ENCODE assay signal across 1 cellular context in genomic region chr1:92831762-92832536, GRCh38.
A peak's percentile ranks its signal among the peaks of the same experiment; 100 is the strongest.
TF ChIP-seq lines count a peak whose summit lies in the region.

Gene RPL5, plus strand, starts transcription at chr1:92832040. Its CDS starts 75 bp downstream, at chr1:92832115.

TF ChIP-seq in HepG2, 621 proteins besides CTCF, POLR2A, EP300 and RAD21 (continued from another document and continues in another):
- TF ChIP-seq ZSCAN21 (CRISPR knock-in tag; IDR thresholded peaks at IDR 0.05; ENCODE audit: borderline replicate concordance) (peak; percentile 94), ZNF703 (CRISPR knock-in tag; IDR thresholded peaks at IDR 0.05; ENCODE audit: borderline replicate concordance) (no peak), TBP (CRISPR knock-in tag; IDR thresholded peaks at IDR 0.05) (no peak), NR2C2 (CRISPR knock-in tag; IDR thresholded peaks at IDR 0.05; ENCODE audit: borderline replicate concordance) (peak; percentile 84), ZNF382 (CRISPR knock-in tag; IDR thresholded peaks at IDR 0.05; ENCODE audit: borderline replicate concordance) (no peak), POLR2AphosphoS5 (IDR thresholded peaks at IDR 0.05; ENCODE audit: low read depth, low read length) (peak; percentile 100), SKIL (CRISPR knock-in tag; IDR thresholded peaks at IDR 0.05; ENCODE audit: borderline replicate concordance) (no peak), ZNF772 (CRISPR knock-in tag; IDR thresholded peaks at IDR 0.05) (peak; percentile 86), CSRNP1 (CRISPR knock-in tag; IDR thresholded peaks at IDR 0.05) (peak; percentile 80; the same call in 1 of the 2 replicates), ZFP36L1 (CRISPR knock-in tag; IDR thresholded peaks at IDR 0.05) (peak; percentile 93), NFE2L1 (CRISPR knock-in tag; IDR thresholded peaks at IDR 0.05; ENCODE audit: borderline replicate concordance) (0 out of 2 replicates have a peak, but pooled peaks have one; percentile 43), ZNF687 (CRISPR knock-in tag; IDR thresholded peaks at IDR 0.05) (peak; percentile 97), HHEX (CRISPR knock-in tag; IDR thresholded peaks at IDR 0.05) (0 out of 2 replicates have a peak, but pooled peaks have one; percentile 21), GABPB1 (CRISPR knock-in tag; IDR thresholded peaks at IDR 0.05) (peak; percentile 84), REPIN1 (CRISPR knock-in tag; IDR thresholded peaks at IDR 0.05; ENCODE audit: borderline replicate concordance, low read depth) (peak; percentile 97), ZNF660 (CRISPR knock-in tag; IDR thresholded peaks at IDR 0.05; ENCODE audit: borderline replicate concordance, low read depth) (no peak), ERF (CRISPR knock-in tag; IDR thresholded peaks at IDR 0.05) (peak; percentile 89), MIXL1 (CRISPR knock-in tag; IDR thresholded peaks at IDR 0.05) (no peak; the same call in 1 of the 2 replicates), ZNF670 (CRISPR knock-in tag; IDR thresholded peaks at IDR 0.05; ENCODE audit: borderline replicate concordance) (peak; percentile 99), DPF2 (CRISPR knock-in tag; IDR thresholded peaks at IDR 0.05; ENCODE audit: borderline replicate concordance, low read depth) (0 out of 2 replicates have a peak, but pooled peaks have one; percentile 18), ZNF816 (CRISPR knock-in tag; IDR thresholded peaks at IDR 0.05; ENCODE audit: borderline replicate concordance) (peak; percentile 76; the same call in 1 of the 2 replicates), MTA3 (CRISPR knock-in tag; IDR thresholded peaks at IDR 0.05) (no peak), ZSCAN31 (CRISPR knock-in tag; IDR thresholded peaks at IDR 0.05; ENCODE audit: low read depth) (peak; percentile 94), EHMT2 (IDR thresholded peaks at IDR 0.05; ENCODE audit: borderline replicate concordance, low read depth, low read length) (no peak), SCMH1 (CRISPR knock-in tag; IDR thresholded peaks at IDR 0.05; ENCODE audit: borderline replicate concordance) (no peak), GLI4 (CRISPR knock-in tag; IDR thresholded peaks at IDR 0.05; ENCODE audit: borderline replicate concordance) (peak; percentile 81; the same call in 1 of the 2 replicates), HBP1 (CRISPR knock-in tag; IDR thresholded peaks at IDR 0.05; ENCODE audit: low read depth) (peak; percentile 82), TSC22D2 (CRISPR knock-in tag; IDR thresholded peaks at IDR 0.05; ENCODE audit: borderline replicate concordance) (peak; percentile 58), CHD4 (IDR thresholded peaks at IDR 0.05; ENCODE audit: borderline replicate concordance, low read length) (no peak), ZMAT5 (CRISPR knock-in tag; IDR thresholded peaks at IDR 0.05; ENCODE audit: borderline replicate concordance, low read depth) (no peak), ZBTB4 (CRISPR knock-in tag; IDR thresholded peaks at IDR 0.05; ENCODE audit: borderline replicate concordance) (peak; percentile 91; the same call in 1 of the 2 replicates), TBL1XR1 (IDR thresholded peaks at IDR 0.05; ENCODE audit: borderline replicate concordance, low read length, partially characterized antibody) (no peak), HINFP (CRISPR knock-in tag; IDR thresholded peaks at IDR 0.05; ENCODE audit: low read depth) (peak; percentile 96), ZNF766 (CRISPR knock-in tag; IDR thresholded peaks at IDR 0.05; ENCODE audit: borderline replicate concordance) (peak; percentile 64; the same call in 1 of the 2 replicates), ZBTB46 (CRISPR knock-in tag; IDR thresholded peaks at IDR 0.05; ENCODE audit: borderline replicate concordance) (no peak), CBX5 (CRISPR knock-in tag; IDR thresholded peaks at IDR 0.05; ENCODE audit: borderline replicate concordance) (peak; percentile 65; the same call in 1 of the 2 replicates), NAIF1 (CRISPR knock-in tag; IDR thresholded peaks at IDR 0.05; ENCODE audit: borderline replicate concordance) (peak; percentile 63; the same call in 1 of the 2 replicates), ZMYM3 (CRISPR knock-in tag; IDR thresholded peaks at IDR 0.05) (peak; percentile 31; the same call in 1 of the 2 replicates), IKZF1 (IDR thresholded peaks at IDR 0.05) (no peak), RXRA (CRISPR knock-in tag; IDR thresholded peaks at IDR 0.05) (peak; percentile 72), MAFF (IDR thresholded peaks at IDR 0.05; ENCODE audit: low read depth, low read length) (no peak), HDAC6 (IDR thresholded peaks at IDR 0.05; ENCODE audit: low read depth, low read length) (no peak), THAP8 (CRISPR knock-in tag; IDR thresholded peaks at IDR 0.05; ENCODE audit: borderline replicate concordance) (peak; percentile 56; the same call in 1 of the 2 replicates)
